10 cellular contexts compared by ENCODE assay signal in the genomic region with DNA sequence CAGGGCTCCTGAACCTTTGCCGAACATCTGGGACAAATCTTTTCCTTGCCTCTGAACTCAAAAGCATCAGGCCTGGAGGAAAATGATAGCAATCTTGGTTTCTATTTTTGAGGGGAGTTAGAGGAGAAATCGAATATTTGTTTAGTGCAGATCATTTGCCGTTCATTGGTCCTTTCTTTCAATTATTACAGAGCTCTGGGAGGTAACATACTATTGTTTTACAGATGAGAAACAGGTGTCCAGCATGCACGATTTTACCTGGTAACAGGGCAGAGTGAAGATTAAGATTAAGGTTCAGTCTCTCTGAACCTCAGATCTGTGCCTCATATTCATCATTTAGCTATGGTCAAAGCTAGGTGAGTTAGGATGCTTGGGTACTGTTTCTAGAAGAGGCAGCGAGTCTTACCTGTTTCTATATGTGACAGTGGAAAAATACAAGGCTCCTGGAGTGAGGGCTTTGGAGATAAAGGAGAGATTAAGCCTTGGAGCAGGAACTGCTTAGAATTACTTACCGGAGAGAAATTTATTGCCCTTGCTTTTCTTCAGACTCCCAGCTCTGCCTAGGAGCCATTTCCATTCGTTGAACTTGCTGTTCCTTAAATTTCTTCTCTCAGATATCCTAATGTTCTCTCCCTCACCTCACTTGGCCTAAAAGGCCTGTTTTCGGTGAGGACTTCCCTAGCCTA. TPM values are rescaled to one million over a fixed set of nuclear protein-coding genes. Genes with fewer than 3 reads are reported as not detected.
DNase-seq lines count a peak whose midpoint lies in the region; ATAC-seq and TF ChIP-seq lines count a peak whose summit lies in the region.
"Had no signal": no experiment of that assay in that cellular context is flagged by ENCODE, and none has a peak within 500 bp of the region (broad histone marks: within the 10 kb centered on the region; RNA-seq: fewer than 3 reads in every experiment).

No MANE protein-coding gene starts in this region.

- H3K79me1 ChIP-seq in mesendoderm (ENCODE audit: low read length), result peaks cover 16% of the 10 kb centered on the region

- TF ChIP-seq POLR2A in heart left ventricle (IDR thresholded peaks at IDR 0.05), result no peak
- no peak for TF ChIP-seq POLR2A in uterus (IDR thresholded peaks at IDR 0.05)

- peak overlapping the region; percentile 98 for H3K4me2 ChIP-seq in mesendoderm (ENCODE audit: low read length)

- H3K18ac ChIP-seq in mesendoderm (ENCODE audit: low read length), result no peak overlapping the region

- H3K9ac ChIP-seq in mesendoderm (ENCODE audit: low read length), result peak overlapping the region; percentile 73

- H4K8ac ChIP-seq in mesendoderm (ENCODE audit: low read depth, low read length), result no peak overlapping the region

- no peak overlapping the region for H4K5ac ChIP-seq in mesendoderm (ENCODE audit: low read length)

- H3K4me1 ChIP-seq in heart left ventricle (peaks cover 0 to 69% (median 58%) of the 10 kb centered on the region in 12 donors), mesendoderm (ENCODE audit: control insufficient read depth, low read depth, low read length) (peaks cover 13% of the 10 kb centered on the region), uterus (peaks cover 6 to 13% of the 10 kb centered on the region in 2 donors)

- peak overlapping the region; percentile 86 for H2BK5ac ChIP-seq in mesendoderm (ENCODE audit: low read length)

- H3K9me3 ChIP-seq in heart left ventricle (no peaks in the 10 kb centered on the region), uterus (no peaks in the 10 kb centered on the region)

- H3K27ac ChIP-seq in heart left ventricle, result peak overlapping the region in 6 of 12 donors; percentile 84 to 99 (median 95)
- H3K27ac ChIP-seq in mesendoderm (ENCODE audit: low read depth, low read length), result peak overlapping the region; percentile 68
- peak overlapping the region in 1 of 2 donors; percentile 6 for H3K27ac ChIP-seq in uterus

- H2AK5ac ChIP-seq in mesendoderm (ENCODE audit: low read length), result peak overlapping the region; percentile 87

- H3K36me3 ChIP-seq in heart left ventricle (peaks cover 0 to 27% (median 19%) of the 10 kb centered on the region in 9 donors), mesendoderm (ENCODE audit: control insufficient read depth, insufficient read depth, low read length) (peaks cover 4% of the 10 kb centered on the region), uterus (no peaks in the 10 kb centered on the region)

- H3K4me3 ChIP-seq in heart left ventricle, result peak overlapping the region; percentile 52 to 100 (median 80)
- peak overlapping the region; percentile 95 to 97 for H3K4me3 ChIP-seq in cardiac fibroblast (replicated peaks in 1 of 2; ENCODE audit: low read depth in 2 of 2, low read length in 2 of 2)
- peak overlapping the region; percentile 45 for H3K4me3 ChIP-seq in mesendoderm (ENCODE audit: low read length)
- H3K4me3 ChIP-seq in uterus, result peak overlapping the region; percentile 89 to 90

- intact Hi-C loops in heart left ventricle (cut with DNase I), result loop anchor here in 3 of 10 donors (5.0 kb wide), 1 partner anchor 41 kb away; the partner anchor contains the start of genes ISG20L2 (in 3 of the 3) and METTL25B (in 3 of the 3)
- intact Hi-C loops in Right ventricle myocardium superior (cut with DNase I), result no loop called here
- intact Hi-C loops in uterus (cut with DNase I; ENCODE audit: low total_unique reads), result no loop called here

- H3K23ac ChIP-seq in mesendoderm (ENCODE audit: low read length), result no peak overlapping the region

- peaks cover 56% of the 10 kb centered on the region for H3K79me2 ChIP-seq in mesendoderm (ENCODE audit: control insufficient read depth, insufficient read depth, low read length)

- no peak for ATAC-seq in heart left ventricle
- no peak for ATAC-seq in Right ventricle myocardium superior (ENCODE audit: poor library complexity)
- no peak for ATAC-seq in HG03045 (IDR thresholded peaks at IDR 0.05; ENCODE audit: unreplicated experiment)

- no peak for DNase-seq in heart left ventricle
- no peak for DNase-seq in Right ventricle myocardium superior
- DNase-seq in cardiac fibroblast (ENCODE audit: low read depth in 2 of 2), result no peak
- peak; percentile 71 for DNase-seq in mesendoderm
- no peak for DNase-seq in uterus
- DNase-seq in SKM-1 (lab: John Stamatoyannopoulos, UW; ENCODE audit: unreplicated experiment), result no peak
- DNase-seq in epidermal melanocyte (ENCODE audit: insufficient read length, low spot score), result no peak
- DNase-seq: activated CD4-positive, alpha-beta T cell treated with anti-CD3 and anti-CD28 coated beads, Interleukin-2, amount 50 U/mL, for 4 hours; NCI-H1092 had no signal

- WGBS in heart left ventricle, 4 donors, result 19 to 25% (median 22%) methylated on average over 8 of the region's 8 CpGs
- WGBS in mesendoderm (ENCODE audit: extremely low coverage, insufficient coverage, low lambda C conversion rate), result no CpG with 5 or more reads among the region's 8 CpGs

- H2BK120ac ChIP-seq in mesendoderm (ENCODE audit: low read depth, low read length), result no peak overlapping the region

- H3K27me3 ChIP-seq in heart left ventricle, result no peaks in the 10 kb centered on the region
- no peaks in the 10 kb centered on the region for H3K27me3 ChIP-seq in mesendoderm (ENCODE audit: insufficient read depth, low read length, poor library complexity)
- H3K27me3 ChIP-seq in uterus, result no peaks in the 10 kb centered on the region

- no peak for TF ChIP-seq CTCF in heart left ventricle (IDR thresholded peaks at IDR 0.05)
- TF ChIP-seq CTCF in cardiac fibroblast (IDR thresholded peaks at IDR 0.05; ENCODE audit: low read depth, low read length), result no peak
- TF ChIP-seq CTCF in uterus (IDR thresholded peaks at IDR 0.05), result no peak

- no peak overlapping the region for H2BK15ac ChIP-seq in mesendoderm (replicated peaks; ENCODE audit: low read depth)

- H3K56ac ChIP-seq in mesendoderm (ENCODE audit: low read length), result peak overlapping the region; percentile 86

- H3K4ac ChIP-seq in mesendoderm (ENCODE audit: low read depth, low read length), result no peak overlapping the region

RNA-seq across cellular contexts. Expression of gene PRCC, which starts 1.4 kb away (rescaled TPM):
- total RNA-seq in heart left ventricle (10 to 100 TPM; 34.6 to 55.5 (median 39.0) TPM), Right ventricle myocardium superior (39.4 TPM), uterus (10 to 100 TPM; 22.7 to 71.9 (median 29.1) TPM)
- 10 to 100 TPM; 39.0 to 49.9 TPM for polyA plus RNA-seq in heart left ventricle
- polyA plus RNA-seq in mesendoderm (2013, experiment 1 of 2), result 153 TPM
- polyA plus RNA-seq in mesendoderm (2013, experiment 2 of 2), result 139 TPM

RNA-seq across cellular contexts. Expression of gene HDGF, which starts 17.3 kb away (rescaled TPM):
- 100 to 1,000 TPM; 137 to 224 (median 147) TPM for total RNA-seq in heart left ventricle
- polyA plus RNA-seq in heart left ventricle, result 100 to 1,000 TPM in 1 of 2 donors, 10 to 100 TPM in 1; 87.7 to 240 TPM
- total RNA-seq in Right ventricle myocardium superior, result 185 TPM
- 388 TPM for polyA plus RNA-seq in mesendoderm (2013, experiment 1 of 2)
- polyA plus RNA-seq in mesendoderm (2013, experiment 2 of 2), result 388 TPM
- total RNA-seq in uterus, result 100 to 1,000 TPM in 2 of 4 donors, 10 to 100 TPM in 2; 41.2 to 150 (median 73.7) TPM

RNA-seq across cellular contexts. Expression of gene MRPL24, which starts 27.9 kb away (rescaled TPM):
- total RNA-seq in heart left ventricle (100 to 1,000 TPM in 1 of 9 donors, 10 to 100 TPM in 8; 74.8 to 117 (median 79.6) TPM), Right ventricle myocardium superior (99.8 TPM), uterus (10 to 100 TPM in 3 of 4 donors, 1 to 10 TPM in 1; 8.2 to 58.5 (median 23.8) TPM)
- 100 to 1,000 TPM; 135 to 230 TPM for polyA plus RNA-seq in heart left ventricle
- 30.0 TPM for polyA plus RNA-seq in mesendoderm (2013, experiment 1 of 2)
- 29.4 TPM for polyA plus RNA-seq in mesendoderm (2013, experiment 2 of 2)

RNA-seq across cellular contexts. Expression of gene ISG20L2, which starts 40.2 kb away (rescaled TPM):
- total RNA-seq in heart left ventricle, result 10 to 100 TPM in 8 of 9 donors, 1 to 10 TPM in 1; 8.4 to 17.9 (median 12.8) TPM
- 10 to 100 TPM in 1 of 2 donors, 1 to 10 TPM in 1; 5.1 to 17.6 TPM for polyA plus RNA-seq in heart left ventricle
- 12.3 TPM for total RNA-seq in Right ventricle myocardium superior
- 75.9 TPM for polyA plus RNA-seq in mesendoderm (2013, experiment 1 of 2)
- polyA plus RNA-seq in mesendoderm (2013, experiment 2 of 2), result 76.2 TPM
- total RNA-seq in uterus, result 10 to 100 TPM in 2 of 4 donors, 1 to 10 TPM in 2; 3.6 to 24.8 (median 10.2) TPM

RNA-seq across cellular contexts. Expression of gene METTL25B, which starts 40.5 kb away (rescaled TPM):
- total RNA-seq in heart left ventricle, result 10 to 100 TPM in 8 of 9 donors, 1 to 10 TPM in 1; 8.9 to 18.9 (median 15.0) TPM
- polyA plus RNA-seq in heart left ventricle, result 10 to 100 TPM; 15.6 to 24.3 TPM
- 14.4 TPM for total RNA-seq in Right ventricle myocardium superior
- 12.0 TPM for polyA plus RNA-seq in mesendoderm (2013, experiment 1 of 2)
- polyA plus RNA-seq in mesendoderm (2013, experiment 2 of 2), result 11.6 TPM
- total RNA-seq in uterus, result 10 to 100 TPM in 3 of 4 donors, 1 to 10 TPM in 1; 3.5 to 69.7 (median 29.4) TPM

Comparison
In these comparisons a context has a peak if more than half of its experiments do, and no peak if none do; other contexts are left out.
1. H3K4me3 ChIP-seq: peak in every context shown above with its lines; median percentile 96 in cardiac fibroblast; 90 in uterus; 80 in heart left ventricle; 45 in mesendoderm.